Comparison of ENCODE assay signal across 8 cellular contexts in genomic region chr21:26170471-26171309, GRCh38. TPM values are rescaled to one million over a fixed set of nuclear protein-coding genes. Genes with fewer than 3 reads are reported as not detected.
DNase-seq lines count a peak whose midpoint lies in the region; ATAC-seq and TF ChIP-seq lines count a peak whose summit lies in the region.

TSS of gene APP (minus strand) at chr21:26170770. CDS start at chr21:26170620, 150 bp downstream.

- peak within 1 kb of the TSS; percentile 100 for H3K4me3 ChIP-seq in ACC112 (ENCODE audit: low read depth, low read length)
- H3K4me3 ChIP-seq in left lung: peak within 1 kb of the TSS; percentile 58 to 90

- no peaks in the 10 kb centered on the region for H3K9me3 ChIP-seq in left lung

- intact Hi-C loops in left lung (cut with DNase I): no loop called here

- H3K36me3 ChIP-seq in ACC112 (ENCODE audit: insufficient read depth, low read length) (no peaks in the 10 kb centered on the region), left lung (no peaks in the 10 kb centered on the region)

- TF ChIP-seq CTCF in left lung (IDR thresholded peaks at IDR 0.05): peak; percentile 97 to 98

- no peaks in the 10 kb centered on the region; the same call in 1 of the 2 replicates for H3K27me3 ChIP-seq in ACC112 (ENCODE audit: insufficient read depth, low read length)
- no peaks in the 10 kb centered on the region for H3K27me3 ChIP-seq in left lung

- H3K27ac ChIP-seq in ACC112 (ENCODE audit: low read depth, low read length) (peak within 1 kb of the TSS; percentile 58), left lung (peak within 1 kb of the TSS; percentile 85 to 92)

- peaks cover 48% of the 10 kb centered on the region for H3K79me2 ChIP-seq in ACC112 (ENCODE audit: control insufficient read depth, insufficient read depth, low read length, unreplicated experiment)

- DNase-seq in NCI-H2196 treated with DMSO at 0.1 percent for 48 hours (lab: John Stamatoyannopoulos, UW; ENCODE audit: unreplicated experiment) (peak; percentile 77), dedifferentiated amniotic fluid mesenchymal stem cell (ENCODE audit: extremely low spot score) (peak; percentile 68), left lung (peak; percentile 87 to 99)
- DNase-seq in activated CD4-positive, alpha-beta T cell treated with anti-CD3 and anti-CD28 coated beads, Interleukin-2, amount 50 U/mL, for 1 hour: peak; percentile 88
- peak; percentile 83 for DNase-seq in stimulated activated CD4-positive, alpha-beta T cell treated with anti-CD3 and anti-CD28 coated beads, Interleukin-2, amount 100 ng/mL, for 4 hours (ENCODE audit: low read depth)

- H2AFZ ChIP-seq in ACC112 (ENCODE audit: low read length, unreplicated experiment): peak within 1 kb of the TSS; percentile 77

- ATAC-seq in GM18861 (IDR thresholded peaks at IDR 0.05; ENCODE audit: unreplicated experiment) (peak; percentile 93), HG03095 (IDR thresholded peaks at IDR 0.05; ENCODE audit: unreplicated experiment) (peak; percentile 64), left lung (peak; percentile 89)

- peaks cover 23% of the 10 kb centered on the region for H3K4me1 ChIP-seq in ACC112 (ENCODE audit: control insufficient read depth, insufficient read depth, low read length, unreplicated experiment)
- peaks cover 9 to 43% of the 10 kb centered on the region in 2 donors for H3K4me1 ChIP-seq in left lung

RNA-seq across cellular contexts. Expression of gene APP, which starts in this region (rescaled TPM):
- total RNA-seq in left lung: 100 to 1,000 TPM; 373 to 521 TPM

Comparison
In these comparisons a context has a peak if more than half of its experiments do, and no peak if none do; other contexts are left out.
1. Peak in every context shown above with its lines: DNase-seq, ATAC-seq, H3K4me3 ChIP-seq and H3K27ac ChIP-seq.